2 cellular contexts compared by ENCODE assay signal in genomic region chr2:79511320-79511951, GRCh38.
TF ChIP-seq lines count a peak whose summit lies in the region.

No MANE protein-coding gene starts in this region.

TF ChIP-seq in IMR-90, 13 proteins besides CTCF, POLR2A, EP300 and RAD21 (continued from another document):
- no peak for TF ChIP-seq MXI1 (IDR thresholded peaks at IDR 0.05; ENCODE audit: borderline replicate concordance, low read depth, low read length)

TF ChIP-seq in K562, 482 proteins besides CTCF, POLR2A, EP300 and RAD21 (continued from another document and continues in another):
- TF ChIP-seq ATF4 (CRISPR knock-in tag; IDR thresholded peaks at IDR 0.05) (no peak), HDAC1 (IDR thresholded peaks at IDR 0.05) (no peak), FIP1L1 (IDR thresholded peaks at IDR 0.05; ENCODE audit: low read depth, low read length, poor library complexity, severe bottlenecking) (no peak), POLR2H (tag; IDR thresholded peaks at IDR 0.05; ENCODE audit: low read depth) (no peak), TEAD1 (CRISPR knock-in tag; IDR thresholded peaks at IDR 0.05) (no peak), CEBPB (tag; IDR thresholded peaks at IDR 0.05) (no peak), ETV1 (tag; conservative IDR thresholded peaks at IDR 0.05; ENCODE audit: low read depth) (no peak), BCL6 (CRISPR knock-in tag; IDR thresholded peaks at IDR 0.05) (no peak), YBX1 (IDR thresholded peaks at IDR 0.05) (no peak), THAP12 (CRISPR knock-in tag; IDR thresholded peaks at IDR 0.05) (no peak), ZMIZ1 (IDR thresholded peaks at IDR 0.05; ENCODE audit: low read depth in 2 of 2, low read length in 2 of 2) (no peak), GATAD2A (IDR thresholded peaks at IDR 0.05) (no peak), AFF1 (IDR thresholded peaks at IDR 0.05; ENCODE audit: low read depth in 1 of 2, partially characterized antibody in 2 of 2) (peak in 1 of 2 experiments; percentile 28), ELF2 (CRISPR knock-in tag; IDR thresholded peaks at IDR 0.05) (no peak), MNT (conservative IDR thresholded peaks at IDR 0.05) (peak; percentile 33 to 58; a peak in 3 of 4 replicates), E2F6 (IDR thresholded peaks at IDR 0.05; ENCODE audit: borderline replicate concordance in 1 of 2, extremely low read depth in 1 of 2, insufficient read depth in 1 of 2, insufficient read length in 1 of 2, low read depth in 1 of 2, low read length in 1 of 2, poor library complexity in 1 of 2, severe bottlenecking in 1 of 2) (peak in 1 of 2 experiments; percentile 59), ZNF133 (CRISPR knock-in tag; IDR thresholded peaks at IDR 0.05) (no peak), TCF3 (CRISPR knock-in tag; IDR thresholded peaks at IDR 0.05) (no peak), ESRRB (CRISPR knock-in tag; IDR thresholded peaks at IDR 0.05; ENCODE audit: borderline replicate concordance) (no peak), RCOR1 (IDR thresholded peaks at IDR 0.05; ENCODE audit: borderline replicate concordance in 1 of 2, low read depth in 2 of 2, low read length in 2 of 2) (no peak), BMI1 (IDR thresholded peaks at IDR 0.05; ENCODE audit: low read length) (no peak), EP400 (IDR thresholded peaks at IDR 0.05) (no peak), ZNF277 (CRISPR knock-in tag; IDR thresholded peaks at IDR 0.05; ENCODE audit: borderline replicate concordance) (no peak), ETV5 (CRISPR knock-in tag; IDR thresholded peaks at IDR 0.05; ENCODE audit: low read depth) (no peak), POLR2AphosphoS5 (IDR thresholded peaks at IDR 0.05; ENCODE audit: control insufficient read depth, insufficient read depth, low read depth, low read length) (no peak), BRD4 (IDR thresholded peaks at IDR 0.05) (no peak), ZNF184 (CRISPR knock-in tag; IDR thresholded peaks at IDR 0.05) (no peak), ZNF512 (tag; IDR thresholded peaks at IDR 0.05) (no peak), MAZ (CRISPR knock-in tag; conservative IDR thresholded peaks at IDR 0.05 in 1 of 2, IDR thresholded peaks at IDR 0.05 in 1 of 2) (no peak), MED1 (CRISPR knock-in tag; IDR thresholded peaks at IDR 0.05; ENCODE audit: borderline replicate concordance) (no peak), TRIM25 (IDR thresholded peaks at IDR 0.05; ENCODE audit: borderline replicate concordance) (no peak), ZNF830 (CRISPR knock-in tag; IDR thresholded peaks at IDR 0.05) (no peak), BCOR (IDR thresholded peaks at IDR 0.05) (no peak), ZNF217 (CRISPR knock-in tag; IDR thresholded peaks at IDR 0.05) (no peak), MYC (IDR thresholded peaks at IDR 0.05; ENCODE audit: low read depth, low read length) (no peak), MYC (CRISPR knock-in tag; IDR thresholded peaks at IDR 0.05; ENCODE audit: borderline replicate concordance, low read depth) (no peak), ARID2 (IDR thresholded peaks at IDR 0.05) (no peak), SRSF9 (IDR thresholded peaks at IDR 0.05; ENCODE audit: borderline replicate concordance, low read depth, low read length) (no peak)
